1 cellular context compared by ENCODE assay signal in the genomic region with DNA sequence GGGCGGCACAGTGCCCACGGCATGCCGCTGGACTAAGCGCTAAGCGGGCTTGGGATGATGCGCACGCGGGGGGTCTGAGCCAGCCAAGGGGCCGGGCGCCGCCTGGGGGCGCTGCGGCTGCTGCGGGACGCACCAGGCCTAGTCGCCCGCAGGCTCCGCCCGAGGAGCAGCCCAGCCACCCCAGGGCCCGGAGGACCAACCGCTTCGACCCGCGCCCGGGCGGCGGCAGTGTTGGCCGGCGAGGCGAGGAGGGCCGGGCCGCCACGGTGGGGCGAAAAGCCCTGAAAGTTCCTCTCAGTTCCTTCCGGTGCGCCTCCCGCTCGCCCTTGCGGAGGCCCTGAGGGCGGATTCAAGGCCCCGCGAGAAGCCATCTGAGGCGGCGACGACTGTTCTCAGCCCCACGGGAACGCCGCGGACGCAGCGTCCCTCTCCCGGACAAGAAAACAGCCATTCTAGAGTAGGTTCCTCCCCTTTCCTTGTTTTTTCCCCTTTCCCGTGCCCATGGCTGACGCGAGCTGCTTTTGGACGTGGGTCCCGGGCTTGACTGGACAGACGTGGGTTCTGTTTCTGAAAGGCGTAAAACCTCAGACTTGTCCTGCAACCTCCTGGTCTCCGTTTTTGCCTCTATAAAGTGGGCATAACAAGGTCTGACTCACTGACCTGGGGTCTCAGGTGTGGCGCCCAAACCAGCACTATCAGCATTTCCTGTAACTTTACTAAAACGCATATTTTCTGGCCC.
TF ChIP-seq lines count a peak whose summit lies in the region.

A gene with protein sequence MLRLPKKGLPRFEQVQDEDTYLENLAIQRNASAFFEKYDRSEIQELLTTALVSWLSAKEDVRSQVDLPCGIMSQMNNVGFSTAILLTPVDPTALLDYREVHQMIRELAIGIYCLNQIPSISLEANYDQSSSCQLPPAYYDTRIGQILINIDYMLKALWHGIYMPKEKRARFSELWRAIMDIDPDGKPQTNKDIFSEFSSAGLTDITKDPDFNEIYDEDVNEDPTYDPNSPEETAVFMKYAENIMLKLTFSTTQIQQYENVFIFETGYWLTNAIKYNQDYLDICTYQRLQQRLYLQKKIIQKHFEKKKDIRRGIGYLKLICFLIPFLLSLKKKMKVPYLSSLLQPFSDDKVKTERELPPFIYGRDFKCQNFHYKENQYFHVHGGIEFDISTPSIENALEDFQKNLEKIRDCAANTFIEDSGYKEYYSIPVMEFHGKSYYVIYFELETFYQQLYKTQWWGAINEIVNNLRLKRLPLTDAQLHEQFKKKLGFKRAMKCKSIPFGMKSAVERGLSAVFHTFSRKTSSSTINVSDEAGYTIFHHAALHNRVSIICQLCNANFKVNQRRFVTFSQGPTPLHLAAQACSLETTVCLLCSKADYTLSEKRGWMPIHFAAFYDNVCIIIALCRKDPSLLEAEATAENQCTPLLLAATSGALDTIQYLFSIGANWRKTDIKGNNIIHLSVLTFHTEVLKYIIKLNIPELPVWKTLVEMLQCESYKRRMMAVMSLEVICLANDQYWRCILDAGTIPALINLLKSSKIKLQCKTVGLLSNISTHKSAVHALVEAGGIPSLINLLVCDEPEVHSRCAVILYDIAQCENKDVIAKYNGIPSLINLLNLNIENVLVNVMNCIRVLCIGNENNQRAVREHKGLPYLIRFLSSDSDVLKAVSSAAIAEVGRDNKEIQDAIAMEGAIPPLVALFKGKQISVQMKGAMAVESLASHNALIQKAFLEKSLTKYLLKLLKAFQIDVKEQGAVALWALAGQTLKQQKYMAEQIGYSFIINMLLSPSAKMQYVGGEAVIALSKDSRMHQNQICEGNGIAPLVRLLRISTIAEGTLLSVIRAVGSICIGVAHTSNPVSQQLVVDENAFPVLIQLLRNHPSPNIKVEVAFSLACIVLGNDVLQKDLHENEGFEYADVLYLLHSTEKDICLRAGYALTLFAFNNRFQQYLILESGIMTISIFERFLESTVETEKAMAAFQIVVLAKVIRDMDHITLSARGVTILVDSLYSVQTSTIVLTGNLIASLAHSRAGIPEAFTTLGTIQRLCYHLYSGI (N-terminal part only) (plus strand): TSS at position 297 of the 739 bp plus-strand sequence. CDS start 1,821 bp downstream, outside the sequence.

TF ChIP-seq in GM12878, 131 proteins besides CTCF, POLR2A, EP300 and RAD21 (continued from another document and continues in another):
- TF ChIP-seq, protein P1, sequence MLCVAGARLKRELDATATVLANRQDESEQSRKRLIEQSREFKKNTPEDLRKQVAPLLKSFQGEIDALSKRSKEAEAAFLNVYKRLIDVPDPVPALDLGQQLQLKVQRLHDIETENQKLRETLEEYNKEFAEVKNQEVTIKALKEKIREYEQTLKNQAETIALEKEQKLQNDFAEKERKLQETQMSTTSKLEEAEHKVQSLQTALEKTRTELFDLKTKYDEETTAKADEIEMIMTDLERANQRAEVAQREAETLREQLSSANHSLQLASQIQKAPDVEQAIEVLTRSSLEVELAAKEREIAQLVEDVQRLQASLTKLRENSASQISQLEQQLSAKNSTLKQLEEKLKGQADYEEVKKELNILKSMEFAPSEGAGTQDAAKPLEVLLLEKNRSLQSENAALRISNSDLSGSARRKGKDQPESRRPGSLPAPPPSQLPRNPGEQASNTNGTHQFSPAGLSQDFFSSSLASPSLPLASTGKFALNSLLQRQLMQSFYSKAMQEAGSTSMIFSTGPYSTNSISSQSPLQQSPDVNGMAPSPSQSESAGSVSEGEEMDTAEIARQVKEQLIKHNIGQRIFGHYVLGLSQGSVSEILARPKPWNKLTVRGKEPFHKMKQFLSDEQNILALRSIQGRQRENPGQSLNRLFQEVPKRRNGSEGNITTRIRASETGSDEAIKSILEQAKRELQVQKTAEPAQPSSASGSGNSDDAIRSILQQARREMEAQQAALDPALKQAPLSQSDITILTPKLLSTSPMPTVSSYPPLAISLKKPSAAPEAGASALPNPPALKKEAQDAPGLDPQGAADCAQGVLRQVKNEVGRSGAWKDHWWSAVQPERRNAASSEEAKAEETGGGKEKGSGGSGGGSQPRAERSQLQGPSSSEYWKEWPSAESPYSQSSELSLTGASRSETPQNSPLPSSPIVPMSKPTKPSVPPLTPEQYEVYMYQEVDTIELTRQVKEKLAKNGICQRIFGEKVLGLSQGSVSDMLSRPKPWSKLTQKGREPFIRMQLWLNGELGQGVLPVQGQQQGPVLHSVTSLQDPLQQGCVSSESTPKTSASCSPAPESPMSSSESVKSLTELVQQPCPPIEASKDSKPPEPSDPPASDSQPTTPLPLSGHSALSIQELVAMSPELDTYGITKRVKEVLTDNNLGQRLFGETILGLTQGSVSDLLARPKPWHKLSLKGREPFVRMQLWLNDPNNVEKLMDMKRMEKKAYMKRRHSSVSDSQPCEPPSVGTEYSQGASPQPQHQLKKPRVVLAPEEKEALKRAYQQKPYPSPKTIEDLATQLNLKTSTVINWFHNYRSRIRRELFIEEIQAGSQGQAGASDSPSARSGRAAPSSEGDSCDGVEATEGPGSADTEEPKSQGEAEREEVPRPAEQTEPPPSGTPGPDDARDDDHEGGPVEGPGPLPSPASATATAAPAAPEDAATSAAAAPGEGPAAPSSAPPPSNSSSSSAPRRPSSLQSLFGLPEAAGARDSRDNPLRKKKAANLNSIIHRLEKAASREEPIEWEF (IDR thresholded peaks at IDR 0.05; ENCODE audit: insufficient replicate concordance, low read depth, low read length) = no peak
- TF ChIP-seq CHD2 (IDR thresholded peaks at IDR 0.05; ENCODE audit: borderline replicate concordance, low read depth, low read length) (peak; percentile 79), HCFC1 (IDR thresholded peaks at IDR 0.05; ENCODE audit: low read length) (no peak; the same call in 1 of the 2 replicates), KDM1A (IDR thresholded peaks at IDR 0.05; ENCODE audit: borderline replicate concordance) (no peak), POLR2AphosphoS5 (IDR thresholded peaks at IDR 0.05; ENCODE audit: low read length) (peak; percentile 73; the same call in 1 of the 2 replicates), SMAD1 (IDR thresholded peaks at IDR 0.05; ENCODE audit: low read depth, partially characterized antibody) (no peak), POLR2AphosphoS2 (IDR thresholded peaks at IDR 0.05; ENCODE audit: low read depth, low read length) (no peak), BCL11A (IDR thresholded peaks at IDR 0.05; ENCODE audit: low read depth, low read length) (no peak), CEBPB (IDR thresholded peaks at IDR 0.05; ENCODE audit: borderline replicate concordance in 1 of 2, low read depth in 2 of 2, low read length in 2 of 2) (no peak), IKZF1 (conservative IDR thresholded peaks at IDR 0.05) (peak; percentile 87), STAT3 (IDR thresholded peaks at IDR 0.05; ENCODE audit: low read depth, low read length) (no peak), SREBF2 (IDR thresholded peaks at IDR 0.05; ENCODE audit: low read length) (no peak), HDGF (IDR thresholded peaks at IDR 0.05) (no peak)
- TF ChIP-seq, protein P2, sequence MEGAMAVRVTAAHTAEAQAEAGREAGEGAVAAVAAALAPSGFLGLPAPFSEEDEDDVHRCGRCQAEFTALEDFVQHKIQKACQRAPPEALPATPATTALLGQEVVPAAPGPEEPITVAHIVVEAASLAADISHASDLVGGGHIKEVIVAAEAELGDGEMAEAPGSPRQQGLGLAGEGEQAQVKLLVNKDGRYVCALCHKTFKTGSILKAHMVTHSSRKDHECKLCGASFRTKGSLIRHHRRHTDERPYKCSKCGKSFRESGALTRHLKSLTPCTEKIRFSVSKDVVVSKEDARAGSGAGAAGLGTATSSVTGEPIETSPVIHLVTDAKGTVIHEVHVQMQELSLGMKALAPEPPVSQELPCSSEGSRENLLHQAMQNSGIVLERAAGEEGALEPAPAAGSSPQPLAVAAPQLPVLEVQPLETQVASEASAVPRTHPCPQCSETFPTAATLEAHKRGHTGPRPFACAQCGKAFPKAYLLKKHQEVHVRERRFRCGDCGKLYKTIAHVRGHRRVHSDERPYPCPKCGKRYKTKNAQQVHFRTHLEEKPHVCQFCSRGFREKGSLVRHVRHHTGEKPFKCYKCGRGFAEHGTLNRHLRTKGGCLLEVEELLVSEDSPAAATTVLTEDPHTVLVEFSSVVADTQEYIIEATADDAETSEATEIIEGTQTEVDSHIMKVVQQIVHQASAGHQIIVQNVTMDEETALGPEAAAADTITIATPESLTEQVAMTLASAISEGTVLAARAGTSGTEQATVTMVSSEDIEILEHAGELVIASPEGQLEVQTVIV (IDR thresholded peaks at IDR 0.05; ENCODE audit: borderline replicate concordance, partially characterized antibody) = no peak
- TF ChIP-seq, protein P3, sequence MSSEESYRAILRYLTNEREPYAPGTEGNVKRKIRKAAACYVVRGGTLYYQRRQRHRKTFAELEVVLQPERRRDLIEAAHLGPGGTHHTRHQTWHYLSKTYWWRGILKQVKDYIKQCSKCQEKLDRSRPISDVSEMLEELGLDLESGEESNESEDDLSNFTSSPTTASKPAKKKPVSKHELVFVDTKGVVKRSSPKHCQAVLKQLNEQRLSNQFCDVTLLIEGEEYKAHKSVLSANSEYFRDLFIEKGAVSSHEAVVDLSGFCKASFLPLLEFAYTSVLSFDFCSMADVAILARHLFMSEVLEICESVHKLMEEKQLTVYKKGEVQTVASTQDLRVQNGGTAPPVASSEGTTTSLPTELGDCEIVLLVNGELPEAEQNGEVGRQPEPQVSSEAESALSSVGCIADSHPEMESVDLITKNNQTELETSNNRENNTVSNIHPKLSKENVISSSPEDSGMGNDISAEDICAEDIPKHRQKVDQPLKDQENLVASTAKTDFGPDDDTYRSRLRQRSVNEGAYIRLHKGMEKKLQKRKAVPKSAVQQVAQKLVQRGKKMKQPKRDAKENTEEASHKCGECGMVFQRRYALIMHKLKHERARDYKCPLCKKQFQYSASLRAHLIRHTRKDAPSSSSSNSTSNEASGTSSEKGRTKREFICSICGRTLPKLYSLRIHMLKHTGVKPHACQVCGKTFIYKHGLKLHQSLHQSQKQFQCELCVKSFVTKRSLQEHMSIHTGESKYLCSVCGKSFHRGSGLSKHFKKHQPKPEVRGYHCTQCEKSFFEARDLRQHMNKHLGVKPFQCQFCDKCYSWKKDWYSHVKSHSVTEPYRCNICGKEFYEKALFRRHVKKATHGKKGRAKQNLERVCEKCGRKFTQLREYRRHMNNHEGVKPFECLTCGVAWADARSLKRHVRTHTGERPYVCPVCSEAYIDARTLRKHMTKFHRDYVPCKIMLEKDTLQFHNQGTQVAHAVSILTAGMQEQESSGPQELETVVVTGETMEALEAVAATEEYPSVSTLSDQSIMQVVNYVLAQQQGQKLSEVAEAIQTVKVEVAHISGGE (CRISPR knock-in tag; IDR thresholded peaks at IDR 0.05) = no peak
- TF ChIP-seq, protein P4, sequence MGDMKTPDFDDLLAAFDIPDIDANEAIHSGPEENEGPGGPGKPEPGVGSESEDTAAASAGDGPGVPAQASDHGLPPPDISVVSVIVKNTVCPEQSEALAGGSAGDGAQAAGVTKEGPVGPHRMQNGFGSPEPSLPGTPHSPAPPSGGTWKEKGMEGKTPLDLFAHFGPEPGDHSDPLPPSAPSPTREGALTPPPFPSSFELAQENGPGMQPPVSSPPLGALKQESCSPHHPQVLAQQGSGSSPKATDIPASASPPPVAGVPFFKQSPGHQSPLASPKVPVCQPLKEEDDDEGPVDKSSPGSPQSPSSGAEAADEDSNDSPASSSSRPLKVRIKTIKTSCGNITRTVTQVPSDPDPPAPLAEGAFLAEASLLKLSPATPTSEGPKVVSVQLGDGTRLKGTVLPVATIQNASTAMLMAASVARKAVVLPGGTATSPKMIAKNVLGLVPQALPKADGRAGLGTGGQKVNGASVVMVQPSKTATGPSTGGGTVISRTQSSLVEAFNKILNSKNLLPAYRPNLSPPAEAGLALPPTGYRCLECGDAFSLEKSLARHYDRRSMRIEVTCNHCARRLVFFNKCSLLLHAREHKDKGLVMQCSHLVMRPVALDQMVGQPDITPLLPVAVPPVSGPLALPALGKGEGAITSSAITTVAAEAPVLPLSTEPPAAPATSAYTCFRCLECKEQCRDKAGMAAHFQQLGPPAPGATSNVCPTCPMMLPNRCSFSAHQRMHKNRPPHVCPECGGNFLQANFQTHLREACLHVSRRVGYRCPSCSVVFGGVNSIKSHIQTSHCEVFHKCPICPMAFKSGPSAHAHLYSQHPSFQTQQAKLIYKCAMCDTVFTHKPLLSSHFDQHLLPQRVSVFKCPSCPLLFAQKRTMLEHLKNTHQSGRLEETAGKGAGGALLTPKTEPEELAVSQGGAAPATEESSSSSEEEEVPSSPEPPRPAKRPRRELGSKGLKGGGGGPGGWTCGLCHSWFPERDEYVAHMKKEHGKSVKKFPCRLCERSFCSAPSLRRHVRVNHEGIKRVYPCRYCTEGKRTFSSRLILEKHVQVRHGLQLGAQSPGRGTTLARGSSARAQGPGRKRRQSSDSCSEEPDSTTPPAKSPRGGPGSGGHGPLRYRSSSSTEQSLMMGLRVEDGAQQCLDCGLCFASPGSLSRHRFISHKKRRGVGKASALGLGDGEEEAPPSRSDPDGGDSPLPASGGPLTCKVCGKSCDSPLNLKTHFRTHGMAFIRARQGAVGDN (IDR thresholded peaks at IDR 0.05) = peak; percentile 95
- TF ChIP-seq, protein P5, sequence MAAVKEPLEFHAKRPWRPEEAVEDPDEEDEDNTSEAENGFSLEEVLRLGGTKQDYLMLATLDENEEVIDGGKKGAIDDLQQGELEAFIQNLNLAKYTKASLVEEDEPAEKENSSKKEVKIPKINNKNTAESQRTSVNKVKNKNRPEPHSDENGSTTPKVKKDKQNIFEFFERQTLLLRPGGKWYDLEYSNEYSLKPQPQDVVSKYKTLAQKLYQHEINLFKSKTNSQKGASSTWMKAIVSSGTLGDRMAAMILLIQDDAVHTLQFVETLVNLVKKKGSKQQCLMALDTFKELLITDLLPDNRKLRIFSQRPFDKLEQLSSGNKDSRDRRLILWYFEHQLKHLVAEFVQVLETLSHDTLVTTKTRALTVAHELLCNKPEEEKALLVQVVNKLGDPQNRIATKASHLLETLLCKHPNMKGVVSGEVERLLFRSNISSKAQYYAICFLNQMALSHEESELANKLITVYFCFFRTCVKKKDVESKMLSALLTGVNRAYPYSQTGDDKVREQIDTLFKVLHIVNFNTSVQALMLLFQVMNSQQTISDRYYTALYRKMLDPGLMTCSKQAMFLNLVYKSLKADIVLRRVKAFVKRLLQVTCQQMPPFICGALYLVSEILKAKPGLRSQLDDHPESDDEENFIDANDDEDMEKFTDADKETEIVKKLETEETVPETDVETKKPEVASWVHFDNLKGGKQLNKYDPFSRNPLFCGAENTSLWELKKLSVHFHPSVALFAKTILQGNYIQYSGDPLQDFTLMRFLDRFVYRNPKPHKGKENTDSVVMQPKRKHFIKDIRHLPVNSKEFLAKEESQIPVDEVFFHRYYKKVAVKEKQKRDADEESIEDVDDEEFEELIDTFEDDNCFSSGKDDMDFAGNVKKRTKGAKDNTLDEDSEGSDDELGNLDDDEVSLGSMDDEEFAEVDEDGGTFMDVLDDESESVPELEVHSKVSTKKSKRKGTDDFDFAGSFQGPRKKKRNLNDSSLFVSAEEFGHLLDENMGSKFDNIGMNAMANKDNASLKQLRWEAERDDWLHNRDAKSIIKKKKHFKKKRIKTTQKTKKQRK (IDR thresholded peaks at IDR 0.05; ENCODE audit: low read depth, low read length) = no peak
- TF ChIP-seq, protein P6, sequence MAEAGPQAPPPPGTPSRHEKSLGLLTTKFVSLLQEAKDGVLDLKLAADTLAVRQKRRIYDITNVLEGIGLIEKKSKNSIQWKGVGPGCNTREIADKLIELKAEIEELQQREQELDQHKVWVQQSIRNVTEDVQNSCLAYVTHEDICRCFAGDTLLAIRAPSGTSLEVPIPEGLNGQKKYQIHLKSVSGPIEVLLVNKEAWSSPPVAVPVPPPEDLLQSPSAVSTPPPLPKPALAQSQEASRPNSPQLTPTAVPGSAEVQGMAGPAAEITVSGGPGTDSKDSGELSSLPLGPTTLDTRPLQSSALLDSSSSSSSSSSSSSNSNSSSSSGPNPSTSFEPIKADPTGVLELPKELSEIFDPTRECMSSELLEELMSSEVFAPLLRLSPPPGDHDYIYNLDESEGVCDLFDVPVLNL (IDR thresholded peaks at IDR 0.05; ENCODE audit: low read depth, low read length) = 0 out of 2 replicates have a peak, but pooled peaks have one; percentile 13
- TF ChIP-seq, protein P7, sequence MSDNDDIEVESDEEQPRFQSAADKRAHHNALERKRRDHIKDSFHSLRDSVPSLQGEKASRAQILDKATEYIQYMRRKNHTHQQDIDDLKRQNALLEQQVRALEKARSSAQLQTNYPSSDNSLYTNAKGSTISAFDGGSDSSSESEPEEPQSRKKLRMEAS (IDR thresholded peaks at IDR 0.05; ENCODE audit: low read depth, low read length) = peak; percentile 76
